In the genomic region with DNA sequence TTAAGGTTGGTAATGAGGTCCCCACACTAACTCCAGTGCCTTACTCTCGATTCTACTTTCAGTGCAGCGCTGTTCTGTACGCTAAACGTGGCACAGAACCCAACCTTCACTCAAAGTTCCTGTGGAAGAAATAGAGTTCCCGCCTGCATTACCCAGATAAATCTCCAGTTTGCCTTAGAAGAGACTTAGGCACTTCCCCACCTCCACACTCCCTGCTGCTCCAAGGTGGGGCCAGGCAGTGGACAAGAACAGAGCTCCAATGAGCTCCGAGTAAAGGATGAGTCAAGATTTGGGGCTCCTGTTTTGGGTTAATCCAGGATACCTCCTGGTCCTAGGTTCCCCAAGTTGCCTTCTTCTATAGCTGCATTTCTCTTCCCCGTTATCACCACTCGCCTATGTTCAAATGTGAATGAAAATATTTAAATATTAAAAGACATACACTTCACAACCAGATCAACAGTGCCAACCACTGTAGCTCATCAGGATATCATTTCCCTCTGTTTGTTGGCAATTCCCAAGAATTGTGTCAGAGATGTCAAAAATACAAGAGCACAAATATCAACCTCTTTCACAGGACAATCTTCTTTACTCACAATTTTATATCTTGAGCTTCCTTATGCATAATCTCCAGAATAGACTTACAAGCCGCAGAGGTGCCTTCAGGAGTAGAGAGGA, we compare ENCODE assay signal across 1 cellular context.
A peak's percentile ranks its signal among the peaks of the same experiment; 100 is the strongest.
TF ChIP-seq lines count a peak whose summit lies in the region.

No MANE protein-coding gene starts in this region.

TF ChIP-seq in K562, 482 proteins besides CTCF, POLR2A, EP300 and RAD21 (continued from another document and continues in another):
- TF ChIP-seq, protein P1, sequence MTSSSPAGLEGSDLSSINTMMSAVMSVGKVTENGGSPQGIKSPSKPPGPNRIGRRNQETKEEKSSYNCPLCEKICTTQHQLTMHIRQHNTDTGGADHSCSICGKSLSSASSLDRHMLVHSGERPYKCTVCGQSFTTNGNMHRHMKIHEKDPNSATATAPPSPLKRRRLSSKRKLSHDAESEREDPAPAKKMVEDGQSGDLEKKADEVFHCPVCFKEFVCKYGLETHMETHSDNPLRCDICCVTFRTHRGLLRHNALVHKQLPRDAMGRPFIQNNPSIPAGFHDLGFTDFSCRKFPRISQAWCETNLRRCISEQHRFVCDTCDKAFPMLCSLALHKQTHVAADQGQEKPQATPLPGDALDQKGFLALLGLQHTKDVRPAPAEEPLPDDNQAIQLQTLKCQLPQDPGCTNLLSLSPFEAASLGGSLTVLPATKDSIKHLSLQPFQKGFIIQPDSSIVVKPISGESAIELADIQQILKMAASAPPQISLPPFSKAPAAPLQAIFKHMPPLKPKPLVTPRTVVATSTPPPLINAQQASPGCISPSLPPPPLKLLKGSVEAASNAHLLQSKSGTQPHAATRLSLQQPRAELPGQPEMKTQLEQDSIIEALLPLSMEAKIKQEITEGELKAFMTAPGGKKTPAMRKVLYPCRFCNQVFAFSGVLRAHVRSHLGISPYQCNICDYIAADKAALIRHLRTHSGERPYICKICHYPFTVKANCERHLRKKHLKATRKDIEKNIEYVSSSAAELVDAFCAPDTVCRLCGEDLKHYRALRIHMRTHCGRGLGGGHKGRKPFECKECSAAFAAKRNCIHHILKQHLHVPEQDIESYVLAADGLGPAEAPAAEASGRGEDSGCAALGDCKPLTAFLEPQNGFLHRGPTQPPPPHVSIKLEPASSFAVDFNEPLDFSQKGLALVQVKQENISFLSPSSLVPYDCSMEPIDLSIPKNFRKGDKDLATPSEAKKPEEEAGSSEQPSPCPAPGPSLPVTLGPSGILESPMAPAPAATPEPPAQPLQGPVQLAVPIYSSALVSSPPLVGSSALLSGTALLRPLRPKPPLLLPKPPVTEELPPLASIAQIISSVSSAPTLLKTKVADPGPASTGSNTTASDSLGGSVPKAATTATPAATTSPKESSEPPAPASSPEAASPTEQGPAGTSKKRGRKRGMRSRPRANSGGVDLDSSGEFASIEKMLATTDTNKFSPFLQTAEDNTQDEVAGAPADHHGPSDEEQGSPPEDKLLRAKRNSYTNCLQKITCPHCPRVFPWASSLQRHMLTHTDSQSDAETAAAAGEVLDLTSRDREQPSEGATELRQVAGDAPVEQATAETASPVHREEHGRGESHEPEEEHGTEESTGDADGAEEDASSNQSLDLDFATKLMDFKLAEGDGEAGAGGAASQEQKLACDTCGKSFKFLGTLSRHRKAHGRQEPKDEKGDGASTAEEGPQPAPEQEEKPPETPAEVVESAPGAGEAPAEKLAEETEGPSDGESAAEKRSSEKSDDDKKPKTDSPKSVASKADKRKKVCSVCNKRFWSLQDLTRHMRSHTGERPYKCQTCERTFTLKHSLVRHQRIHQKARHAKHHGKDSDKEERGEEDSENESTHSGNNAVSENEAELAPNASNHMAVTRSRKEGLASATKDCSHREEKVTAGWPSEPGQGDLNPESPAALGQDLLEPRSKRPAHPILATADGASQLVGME (CRISPR knock-in tag; IDR thresholded peaks at IDR 0.05), result no peak
- TF ChIP-seq EP400 (IDR thresholded peaks at IDR 0.05) (0 out of 2 replicates have a peak, but pooled peaks have one; percentile 18), ZNF253 (CRISPR knock-in tag; conservative IDR thresholded peaks at IDR 0.05) (no peak), KAT2B (IDR thresholded peaks at IDR 0.05; ENCODE audit: low read depth, low read length) (no peak), ZNF785 (CRISPR knock-in tag; IDR thresholded peaks at IDR 0.05) (no peak), RCOR1 (IDR thresholded peaks at IDR 0.05; ENCODE audit: borderline replicate concordance in 1 of 2, low read depth in 2 of 2, low read length in 2 of 2) (0 out of 4 replicates have a peak, but pooled peaks of 1 of the 2 experiments have one; percentile 9), KDM2B (CRISPR knock-in tag; IDR thresholded peaks at IDR 0.05) (no peak), FIP1L1 (IDR thresholded peaks at IDR 0.05; ENCODE audit: low read depth, low read length, poor library complexity, severe bottlenecking) (no peak), SETDB1 (IDR thresholded peaks at IDR 0.05; ENCODE audit: low read length) (no peak), MBD2 (IDR thresholded peaks at IDR 0.05; ENCODE audit: borderline replicate concordance, low read depth) (no peak), SRSF1 (IDR thresholded peaks at IDR 0.05; ENCODE audit: low read depth, low read length) (no peak), ZNF146 (CRISPR knock-in tag; IDR thresholded peaks at IDR 0.05; ENCODE audit: unreplicated experiment) (no peak), NFE2L1 (tag; IDR thresholded peaks at IDR 0.05; ENCODE audit: borderline replicate concordance, low read depth) (no peak), SMAD3 (CRISPR knock-in tag; conservative IDR thresholded peaks at IDR 0.05) (no peak), GTF2E2 (tag; IDR thresholded peaks at IDR 0.05) (no peak), CBFA2T2 (conservative IDR thresholded peaks at IDR 0.05) (peak; percentile 48; the same call in 1 of the 2 replicates), ZBTB7A (IDR thresholded peaks at IDR 0.05; ENCODE audit: borderline replicate concordance, control insufficient read depth, low read depth, low read length) (no peak), HNRNPL (IDR thresholded peaks at IDR 0.05; ENCODE audit: low read depth, low read length) (no peak), ZBTB17 (CRISPR knock-in tag; IDR thresholded peaks at IDR 0.05) (no peak), MCM7 (IDR thresholded peaks at IDR 0.05) (no peak), NFYB (IDR thresholded peaks at IDR 0.05; ENCODE audit: extremely low read depth, insufficient read length) (no peak), ZNF175 (CRISPR knock-in tag; IDR thresholded peaks at IDR 0.05; ENCODE audit: low read depth) (0 out of 2 replicates have a peak, but pooled peaks have one; percentile 43), PML (IDR thresholded peaks at IDR 0.05; ENCODE audit: low read length) (no peak), EGR1 (conservative IDR thresholded peaks at IDR 0.05) (peak; percentile 12; the same call in 1 of the 2 replicates), ARNT (IDR thresholded peaks at IDR 0.05) (no peak; a peak in 1 of 4 replicates), ZNF584 (CRISPR knock-in tag; IDR thresholded peaks at IDR 0.05; ENCODE audit: low read depth) (0 out of 2 replicates have a peak, but pooled peaks have one; percentile 45), ARID1B (IDR thresholded peaks at IDR 0.05) (peak; percentile 13), CBX3 (IDR thresholded peaks at IDR 0.05; ENCODE audit: borderline replicate concordance in 1 of 2, low read length in 2 of 2) (no peak), NR2C2 (CRISPR knock-in tag; IDR thresholded peaks at IDR 0.05) (no peak), NR2C2 (tag; IDR thresholded peaks at IDR 0.05) (no peak), NUFIP1 (IDR thresholded peaks at IDR 0.05; ENCODE audit: partially characterized antibody) (no peak), SMARCC2 (IDR thresholded peaks at IDR 0.05; ENCODE audit: low read depth) (no peak; the same call in 1 of the 2 replicates), DACH1 (IDR thresholded peaks at IDR 0.05; ENCODE audit: partially characterized antibody) (no peak), CBFA2T3 (IDR thresholded peaks at IDR 0.05) (peak; percentile 56), ZNF134 (CRISPR knock-in tag; conservative IDR thresholded peaks at IDR 0.05) (no peak), ZKSCAN1 (IDR thresholded peaks at IDR 0.05; ENCODE audit: low read depth, low read length) (no peak), ZNF766 (CRISPR knock-in tag; conservative IDR thresholded peaks at IDR 0.05) (0 out of 2 replicates have a peak, but pooled peaks have one; percentile 58), KLF1 (tag; IDR thresholded peaks at IDR 0.05) (no peak), NFRKB (IDR thresholded peaks at IDR 0.05; ENCODE audit: low read depth) (0 out of 2 replicates have a peak, but pooled peaks have one; percentile 44)
- TF ChIP-seq, protein P2, sequence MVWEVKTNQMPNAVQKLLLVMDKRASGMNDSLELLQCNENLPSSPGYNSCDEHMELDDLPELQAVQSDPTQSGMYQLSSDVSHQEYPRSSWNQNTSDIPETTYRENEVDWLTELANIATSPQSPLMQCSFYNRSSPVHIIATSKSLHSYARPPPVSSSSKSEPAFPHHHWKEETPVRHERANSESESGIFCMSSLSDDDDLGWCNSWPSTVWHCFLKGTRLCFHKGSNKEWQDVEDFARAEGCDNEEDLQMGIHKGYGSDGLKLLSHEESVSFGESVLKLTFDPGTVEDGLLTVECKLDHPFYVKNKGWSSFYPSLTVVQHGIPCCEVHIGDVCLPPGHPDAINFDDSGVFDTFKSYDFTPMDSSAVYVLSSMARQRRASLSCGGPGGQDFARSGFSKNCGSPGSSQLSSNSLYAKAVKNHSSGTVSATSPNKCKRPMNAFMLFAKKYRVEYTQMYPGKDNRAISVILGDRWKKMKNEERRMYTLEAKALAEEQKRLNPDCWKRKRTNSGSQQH (CRISPR knock-in tag; IDR thresholded peaks at IDR 0.05), result no peak
- TF ChIP-seq, protein P3, sequence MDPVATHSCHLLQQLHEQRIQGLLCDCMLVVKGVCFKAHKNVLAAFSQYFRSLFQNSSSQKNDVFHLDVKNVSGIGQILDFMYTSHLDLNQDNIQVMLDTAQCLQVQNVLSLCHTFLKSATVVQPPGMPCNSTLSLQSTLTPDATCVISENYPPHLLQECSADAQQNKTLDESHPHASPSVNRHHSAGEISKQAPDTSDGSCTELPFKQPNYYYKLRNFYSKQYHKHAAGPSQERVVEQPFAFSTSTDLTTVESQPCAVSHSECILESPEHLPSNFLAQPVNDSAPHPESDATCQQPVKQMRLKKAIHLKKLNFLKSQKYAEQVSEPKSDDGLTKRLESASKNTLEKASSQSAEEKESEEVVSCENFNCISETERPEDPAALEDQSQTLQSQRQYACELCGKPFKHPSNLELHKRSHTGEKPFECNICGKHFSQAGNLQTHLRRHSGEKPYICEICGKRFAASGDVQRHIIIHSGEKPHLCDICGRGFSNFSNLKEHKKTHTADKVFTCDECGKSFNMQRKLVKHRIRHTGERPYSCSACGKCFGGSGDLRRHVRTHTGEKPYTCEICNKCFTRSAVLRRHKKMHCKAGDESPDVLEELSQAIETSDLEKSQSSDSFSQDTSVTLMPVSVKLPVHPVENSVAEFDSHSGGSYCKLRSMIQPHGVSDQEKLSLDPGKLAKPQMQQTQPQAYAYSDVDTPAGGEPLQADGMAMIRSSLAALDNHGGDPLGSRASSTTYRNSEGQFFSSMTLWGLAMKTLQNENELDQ (CRISPR knock-in tag; IDR thresholded peaks at IDR 0.05; ENCODE audit: borderline replicate concordance), result no peak
- TF ChIP-seq, protein P4, sequence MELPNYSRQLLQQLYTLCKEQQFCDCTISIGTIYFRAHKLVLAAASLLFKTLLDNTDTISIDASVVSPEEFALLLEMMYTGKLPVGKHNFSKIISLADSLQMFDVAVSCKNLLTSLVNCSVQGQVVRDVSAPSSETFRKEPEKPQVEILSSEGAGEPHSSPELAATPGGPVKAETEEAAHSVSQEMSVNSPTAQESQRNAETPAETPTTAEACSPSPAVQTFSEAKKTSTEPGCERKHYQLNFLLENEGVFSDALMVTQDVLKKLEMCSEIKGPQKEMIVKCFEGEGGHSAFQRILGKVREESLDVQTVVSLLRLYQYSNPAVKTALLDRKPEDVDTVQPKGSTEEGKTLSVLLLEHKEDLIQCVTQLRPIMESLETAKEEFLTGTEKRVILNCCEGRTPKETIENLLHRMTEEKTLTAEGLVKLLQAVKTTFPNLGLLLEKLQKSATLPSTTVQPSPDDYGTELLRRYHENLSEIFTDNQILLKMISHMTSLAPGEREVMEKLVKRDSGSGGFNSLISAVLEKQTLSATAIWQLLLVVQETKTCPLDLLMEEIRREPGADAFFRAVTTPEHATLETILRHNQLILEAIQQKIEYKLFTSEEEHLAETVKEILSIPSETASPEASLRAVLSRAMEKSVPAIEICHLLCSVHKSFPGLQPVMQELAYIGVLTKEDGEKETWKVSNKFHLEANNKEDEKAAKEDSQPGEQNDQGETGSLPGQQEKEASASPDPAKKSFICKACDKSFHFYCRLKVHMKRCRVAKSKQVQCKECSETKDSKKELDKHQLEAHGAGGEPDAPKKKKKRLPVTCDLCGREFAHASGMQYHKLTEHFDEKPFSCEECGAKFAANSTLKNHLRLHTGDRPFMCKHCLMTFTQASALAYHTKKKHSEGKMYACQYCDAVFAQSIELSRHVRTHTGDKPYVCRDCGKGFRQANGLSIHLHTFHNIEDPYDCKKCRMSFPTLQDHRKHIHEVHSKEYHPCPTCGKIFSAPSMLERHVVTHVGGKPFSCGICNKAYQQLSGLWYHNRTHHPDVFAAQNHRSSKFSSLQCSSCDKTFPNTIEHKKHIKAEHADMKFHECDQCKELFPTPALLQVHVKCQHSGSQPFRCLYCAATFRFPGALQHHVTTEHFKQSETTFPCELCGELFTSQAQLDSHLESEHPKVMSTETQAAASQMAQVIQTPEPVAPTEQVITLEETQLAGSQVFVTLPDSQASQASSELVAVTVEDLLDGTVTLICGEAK (IDR thresholded peaks at IDR 0.05), result 0 out of 2 replicates have a peak, but pooled peaks have one; percentile 6
- TF ChIP-seq, protein P4 (CRISPR knock-in tag; IDR thresholded peaks at IDR 0.05), result no peak
- TF ChIP-seq, protein P5, sequence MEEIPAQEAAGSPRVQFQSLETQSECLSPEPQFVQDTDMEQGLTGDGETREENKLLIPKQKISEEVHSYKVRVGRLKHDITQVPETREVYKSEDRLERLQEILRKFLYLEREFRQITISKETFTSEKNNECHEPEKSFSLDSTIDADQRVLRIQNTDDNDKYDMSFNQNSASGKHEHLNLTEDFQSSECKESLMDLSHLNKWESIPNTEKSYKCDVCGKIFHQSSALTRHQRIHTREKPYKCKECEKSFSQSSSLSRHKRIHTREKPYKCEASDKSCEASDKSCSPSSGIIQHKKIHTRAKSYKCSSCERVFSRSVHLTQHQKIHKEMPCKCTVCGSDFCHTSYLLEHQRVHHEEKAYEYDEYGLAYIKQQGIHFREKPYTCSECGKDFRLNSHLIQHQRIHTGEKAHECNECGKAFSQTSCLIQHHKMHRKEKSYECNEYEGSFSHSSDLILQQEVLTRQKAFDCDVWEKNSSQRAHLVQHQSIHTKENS (CRISPR knock-in tag; IDR thresholded peaks at IDR 0.05), result no peak
